10 cellular contexts compared by ENCODE assay signal in the genomic region with DNA sequence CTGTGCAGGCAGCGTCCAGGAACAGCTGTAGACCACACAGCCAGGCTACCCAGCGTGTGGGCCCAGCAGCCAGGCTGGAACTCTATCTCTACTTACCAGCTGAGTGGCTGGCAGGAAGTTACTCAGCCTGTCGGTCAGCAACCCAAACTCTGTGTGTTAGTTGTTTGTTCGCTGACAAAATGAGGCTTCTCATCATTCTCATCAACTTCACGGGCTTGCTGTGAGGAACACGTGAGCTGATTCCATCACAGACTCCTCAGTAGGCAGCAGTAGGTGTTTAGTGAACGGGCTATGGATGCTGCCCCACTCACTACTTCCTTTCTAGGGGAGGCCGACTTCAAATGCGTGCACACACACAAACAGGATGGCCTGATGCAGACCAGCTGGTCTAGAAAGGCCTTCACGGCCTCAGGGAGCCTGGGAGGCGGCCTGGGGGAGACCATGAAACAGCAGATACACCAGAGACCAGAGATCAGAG. TPM values are rescaled to one million over a fixed set of nuclear protein-coding genes. Genes with fewer than 3 reads are reported as not detected.
DNase-seq lines count a peak whose midpoint lies in the region; ATAC-seq, FAIRE-seq and TF ChIP-seq lines count a peak whose summit lies in the region.
"Had no signal": no experiment of that assay in that cellular context is flagged by ENCODE, and none has a peak within 500 bp of the region (broad histone marks: within the 10 kb centered on the region; RNA-seq: fewer than 3 reads in every experiment).

No MANE protein-coding gene starts in this region.

- peaks cover 22% of the 10 kb centered on the region for H3K4me1 ChIP-seq in OCI-LY1 (ENCODE audit: insufficient read depth, low read length, severe bottlenecking)
- H3K4me1 ChIP-seq in neuronal stem cell (ENCODE audit: control insufficient read depth in 2 of 2, insufficient read depth in 1 of 2, low read depth in 1 of 2, low read length in 2 of 2) = no peaks in the 10 kb centered on the region
- peaks cover 0 to 9% (median 0%) of the 10 kb centered on the region in 4 donors for H3K4me1 ChIP-seq in transverse colon

- H3K36me3 ChIP-seq in OCI-LY1 (ENCODE audit: insufficient read depth, low read length) (no peaks in the 10 kb centered on the region), neuronal stem cell (replicated peaks in 1 of 2; ENCODE audit: control insufficient read depth in 2 of 2, insufficient read depth in 2 of 2, low read length in 2 of 2) (no peaks in the 10 kb centered on the region), transverse colon (no peaks in the 10 kb centered on the region)
- H3K36me3 ChIP-seq: cardiac muscle cell had no signal

- H2AFZ ChIP-seq in OCI-LY1 (ENCODE audit: low read length) (peak overlapping the region; percentile 88), neuronal stem cell (ENCODE audit: low read length) (peak overlapping the region; percentile 82)

- H3K27me3 ChIP-seq in OCI-LY1 (ENCODE audit: insufficient read depth, low read length) (no peaks in the 10 kb centered on the region), neuronal stem cell (ENCODE audit: control insufficient read depth in 3 of 3, insufficient read depth in 3 of 3, low read depth in 1 of 3, low read length in 3 of 3) (no peaks in the 10 kb centered on the region), transverse colon (no peaks in the 10 kb centered on the region)
- H3K27me3 ChIP-seq: cardiac muscle cell had no signal

- no peak for ATAC-seq in GM21526 (IDR thresholded peaks at IDR 0.05; ENCODE audit: low FRiP score, unreplicated experiment)
- no peak for ATAC-seq in HG02970 (IDR thresholded peaks at IDR 0.05; ENCODE audit: low FRiP score, unreplicated experiment)

- H2BK120ac ChIP-seq in neuronal stem cell (ENCODE audit: low read depth, low read length) = no peak overlapping the region

- no CpG with 5 or more reads among the region's 11 CpGs for WGBS in neuronal stem cell (ENCODE audit: extremely low coverage in 2 of 2, insufficient read length in 2 of 2, insufficient replicate concordance in 1 of 2), 2 donors
- WGBS in transverse colon (ENCODE audit: low coverage in 1 of 2), 2 donors = 73 to 80% methylated on average over 1 to 11 of the region's 11 CpGs

- H3K4me3 ChIP-seq in OCI-LY1 (ENCODE audit: low read depth, low read length, poor library complexity, severe bottlenecking) (peak overlapping the region; percentile 3), cardiac fibroblast (replicated peaks in 1 of 2; ENCODE audit: low read depth in 2 of 2, low read length in 2 of 2) (no peak overlapping the region), neuronal stem cell (ENCODE audit: low read length in 2 of 2) (peak overlapping the region in 1 of 2 donors; percentile 35), transverse colon (no peak overlapping the region)
- H3K4me3 ChIP-seq: cardiac muscle cell, skin epidermis had no signal

- H4K20me1 ChIP-seq in OCI-LY1 (ENCODE audit: insufficient read depth, low read length) = no peaks in the 10 kb centered on the region

- no peak overlapping the region for H2BK12ac ChIP-seq in neuronal stem cell (ENCODE audit: low read length)

- H4K91ac ChIP-seq in neuronal stem cell (ENCODE audit: low read depth, low read length, poor library complexity) = no peak overlapping the region

- H2BK15ac ChIP-seq in neuronal stem cell (ENCODE audit: low read length) = no peak overlapping the region

- H2BK5ac ChIP-seq in neuronal stem cell (ENCODE audit: low read length) = no peak overlapping the region

- no peak overlapping the region for H3K4ac ChIP-seq in neuronal stem cell (ENCODE audit: low read length)

- no peak overlapping the region for H3K23ac ChIP-seq in neuronal stem cell (ENCODE audit: low read depth, low read length, poor library complexity)

- no peaks in the 10 kb centered on the region for H3K79me1 ChIP-seq in neuronal stem cell (ENCODE audit: low read depth, low read length)

- intact Hi-C loops in transverse colon (cut with DNase I; ENCODE audit: low total_unique reads) = no loop called here

- H3K18ac ChIP-seq in neuronal stem cell (ENCODE audit: low read length) = no peak overlapping the region

- TF ChIP-seq POLR2A in GM12891 (IDR thresholded peaks at IDR 0.05; ENCODE audit: low read depth, low read length) (peak; percentile 31; the same call in 1 of the 2 replicates), transverse colon (IDR thresholded peaks at IDR 0.05) (no peak)

- H3K27ac ChIP-seq in OCI-LY1 (ENCODE audit: low read depth, low read length, poor library complexity, severe bottlenecking) (peak overlapping the region; percentile 81), neuronal stem cell (replicated peaks; ENCODE audit: low read length) (no peak overlapping the region), transverse colon (peak overlapping the region in 1 of 4 donors; percentile 7)
- H3K27ac ChIP-seq: cardiac muscle cell had no signal

- H3K4me2 ChIP-seq in OCI-LY1 (ENCODE audit: low read length) (peak overlapping the region; percentile 39; the same call in 1 of the 2 replicates), neuronal stem cell (ENCODE audit: insufficient read depth, low read length, poor library complexity, severe bottlenecking) (no peak overlapping the region)

- peak; percentile 72 for FAIRE-seq in GM12891 (lab: Jason Lieb, UNC)

- DNase-seq in GM12891 (ENCODE audit: insufficient read length, low spot score) (no peak), cardiac fibroblast (ENCODE audit: low read depth in 2 of 2) (peak; percentile 65 to 71), neuronal stem cell (ENCODE audit: low spot score) (no peak), HPDE6-E6E7 (ENCODE audit: extremely low spot score) (no peak), transverse colon (no peak)

- H2AK5ac ChIP-seq in neuronal stem cell (ENCODE audit: low read depth, low read length) = no peak overlapping the region

- no peaks in the 10 kb centered on the region for H3K9me2 ChIP-seq in OCI-LY1 (ENCODE audit: low read depth, low read length)

- H3K79me2 ChIP-seq in OCI-LY1 (ENCODE audit: insufficient read depth, low read length) = no peaks in the 10 kb centered on the region

- H3K9me3 ChIP-seq in OCI-LY1 (ENCODE audit: low read length) (no peaks in the 10 kb centered on the region), neuronal stem cell (replicated peaks in 1 of 2; ENCODE audit: control insufficient read depth in 2 of 2, insufficient read depth in 1 of 2, low read depth in 1 of 2, low read length in 2 of 2) (no peaks in the 10 kb centered on the region), transverse colon (no peaks in the 10 kb centered on the region)

- no peak overlapping the region for H3K14ac ChIP-seq in neuronal stem cell (ENCODE audit: low read length)

- TF ChIP-seq EP300 in transverse colon (IDR thresholded peaks at IDR 0.05; ENCODE audit: low read depth) = no peak

- H3K9ac ChIP-seq in OCI-LY1 (ENCODE audit: low read length) (peak overlapping the region; percentile 51), neuronal stem cell (ENCODE audit: low read depth, low read length, poor library complexity) (no peak overlapping the region)

- H4K8ac ChIP-seq in neuronal stem cell (ENCODE audit: low read depth, low read length) = no peak overlapping the region

- H3F3A ChIP-seq in OCI-LY1 (ENCODE audit: insufficient read depth, low read length) = no peaks in the 10 kb centered on the region

- in situ Hi-C loops in transverse colon (cut with MboI; ENCODE audit: low pct_ligation_motif_present in 1 of 4, low pct_unique_long_range_greater_than_20kb in 1 of 4, low sequenced_read_pairs in 3 of 4) = no loop called here

- TF ChIP-seq CTCF in OCI-LY1 (IDR thresholded peaks at IDR 0.05; ENCODE audit: low read length) = no peak
- TF ChIP-seq CTCF in cardiac fibroblast (IDR thresholded peaks at IDR 0.05; ENCODE audit: low read depth, low read length) = no peak
- TF ChIP-seq CTCF in transverse colon (IDR thresholded peaks at IDR 0.05) = no peak

TF ChIP-seq in GM12891, 5 proteins besides CTCF, POLR2A, EP300 and RAD21:
- peak; percentile 67 for TF ChIP-seq TAF1 (IDR thresholded peaks at IDR 0.05; ENCODE audit: low read depth, low read length)
- peak; percentile 36; the same call in 1 of the 2 replicates for TF ChIP-seq POLR2AphosphoS5 (IDR thresholded peaks at IDR 0.05; ENCODE audit: low read depth, low read length)
- TF ChIP-seq SPI1 (IDR thresholded peaks at IDR 0.05; ENCODE audit: low read depth, low read length) = no peak

RNA-seq across cellular contexts. Expression of a gene that starts 0.8 kb away (rescaled TPM):
- polyA plus RNA-seq in GM12891 (2012; ENCODE audit: low read depth, missing spikeins) = not detected
- 0.06 TPM for polyA plus RNA-seq in neuronal stem cell (2013, experiment 1 of 2)
- not detected for polyA plus RNA-seq in neuronal stem cell (2013, experiment 2 of 2)
- total RNA-seq in transverse colon = not detected
- polyA plus RNA-seq: cardiac muscle cell had no signal

RNA-seq across cellular contexts. Expression of a gene that starts 12.5 kb away (rescaled TPM):
- 66.6 TPM for polyA plus RNA-seq in GM12891 (2012; ENCODE audit: low read depth, missing spikeins)
- polyA plus RNA-seq in neuronal stem cell (2013, experiment 1 of 2) = 35.4 TPM
- polyA plus RNA-seq in neuronal stem cell (2013, experiment 2 of 2) = 33.4 TPM
- total RNA-seq in transverse colon = 1,000 to 10,000 TPM in 1 of 4 donors, 100 to 1,000 TPM in 3; 211 to 1,179 (median 376) TPM

RNA-seq across cellular contexts. Expression of a gene that starts 34.9 kb away (rescaled TPM):
- 33.3 TPM for polyA plus RNA-seq in GM12891 (2012; ENCODE audit: low read depth, missing spikeins)
- polyA plus RNA-seq in neuronal stem cell (2013, experiment 1 of 2) = 16.9 TPM
- 16.0 TPM for polyA plus RNA-seq in neuronal stem cell (2013, experiment 2 of 2)
- total RNA-seq in transverse colon = 10 to 100 TPM; 20.5 to 72.6 (median 51.9) TPM

RNA-seq across cellular contexts. Expression of a gene that starts 47.1 kb away (rescaled TPM):
- polyA plus RNA-seq in GM12891 (2012; ENCODE audit: low read depth, missing spikeins) = 37.7 TPM
- polyA plus RNA-seq in neuronal stem cell (2013, experiment 1 of 2) = 26.4 TPM
- polyA plus RNA-seq in neuronal stem cell (2013, experiment 2 of 2) = 23.8 TPM
- total RNA-seq in transverse colon = 100 to 1,000 TPM in 1 of 4 donors, 10 to 100 TPM in 3; 10.5 to 119 (median 60.9) TPM

RNA-seq across cellular contexts. Expression of a gene that starts 47.3 kb away (rescaled TPM):
- polyA plus RNA-seq in GM12891 (2012; ENCODE audit: low read depth, missing spikeins) = 1,748 TPM
- 1,200 TPM for polyA plus RNA-seq in neuronal stem cell (2013, experiment 1 of 2)
- polyA plus RNA-seq in neuronal stem cell (2013, experiment 2 of 2) = 1,182 TPM
- 100 to 1,000 TPM; 594 to 986 (median 662) TPM for total RNA-seq in transverse colon

Comparison
In these comparisons a context has a peak if more than half of its experiments do, and no peak if none do; other contexts are left out.
1. DNase-seq: peak in cardiac fibroblast (2 of 2); none in GM12891 (single experiment), neuronal stem cell (single experiment), HPDE6-E6E7 (single experiment) and transverse colon (single experiment).